Comparison of ENCODE assay signal across 8 cellular contexts in the genomic region with DNA sequence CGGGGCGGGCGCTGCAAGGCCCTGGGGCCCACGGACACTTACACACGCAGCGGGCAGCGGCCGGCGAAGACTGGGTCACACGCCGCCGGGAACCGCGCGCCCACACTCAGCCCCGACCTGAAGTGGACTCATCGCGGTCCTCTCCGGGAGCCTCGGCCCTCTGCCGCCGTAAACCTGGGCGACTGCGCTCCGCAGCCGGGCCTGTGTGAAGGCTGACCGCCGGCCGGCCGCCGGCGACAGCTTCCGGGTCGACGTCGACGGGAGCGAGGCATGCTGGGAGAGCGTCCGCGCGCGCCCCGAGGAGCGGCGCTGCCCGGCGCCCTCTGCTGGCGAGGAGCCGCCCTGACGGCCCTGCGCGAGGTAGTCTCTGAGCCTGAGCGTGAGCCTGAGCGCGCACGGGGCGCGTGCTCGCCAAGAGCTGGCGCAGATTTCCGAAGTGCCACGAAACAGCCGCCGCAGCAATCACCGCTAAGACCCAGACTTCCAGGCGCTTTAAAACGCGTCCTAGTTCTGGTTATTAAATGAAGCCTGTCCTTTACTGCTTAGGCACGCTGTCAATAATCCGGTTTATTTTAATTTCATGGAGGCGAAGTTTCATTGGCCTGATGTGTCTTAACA.
A peak's percentile ranks its signal among the peaks of the same experiment; 100 is the strongest.
DNase-seq lines count a peak whose midpoint lies in the region; ATAC-seq and TF ChIP-seq lines count a peak whose summit lies in the region.

A gene with protein sequence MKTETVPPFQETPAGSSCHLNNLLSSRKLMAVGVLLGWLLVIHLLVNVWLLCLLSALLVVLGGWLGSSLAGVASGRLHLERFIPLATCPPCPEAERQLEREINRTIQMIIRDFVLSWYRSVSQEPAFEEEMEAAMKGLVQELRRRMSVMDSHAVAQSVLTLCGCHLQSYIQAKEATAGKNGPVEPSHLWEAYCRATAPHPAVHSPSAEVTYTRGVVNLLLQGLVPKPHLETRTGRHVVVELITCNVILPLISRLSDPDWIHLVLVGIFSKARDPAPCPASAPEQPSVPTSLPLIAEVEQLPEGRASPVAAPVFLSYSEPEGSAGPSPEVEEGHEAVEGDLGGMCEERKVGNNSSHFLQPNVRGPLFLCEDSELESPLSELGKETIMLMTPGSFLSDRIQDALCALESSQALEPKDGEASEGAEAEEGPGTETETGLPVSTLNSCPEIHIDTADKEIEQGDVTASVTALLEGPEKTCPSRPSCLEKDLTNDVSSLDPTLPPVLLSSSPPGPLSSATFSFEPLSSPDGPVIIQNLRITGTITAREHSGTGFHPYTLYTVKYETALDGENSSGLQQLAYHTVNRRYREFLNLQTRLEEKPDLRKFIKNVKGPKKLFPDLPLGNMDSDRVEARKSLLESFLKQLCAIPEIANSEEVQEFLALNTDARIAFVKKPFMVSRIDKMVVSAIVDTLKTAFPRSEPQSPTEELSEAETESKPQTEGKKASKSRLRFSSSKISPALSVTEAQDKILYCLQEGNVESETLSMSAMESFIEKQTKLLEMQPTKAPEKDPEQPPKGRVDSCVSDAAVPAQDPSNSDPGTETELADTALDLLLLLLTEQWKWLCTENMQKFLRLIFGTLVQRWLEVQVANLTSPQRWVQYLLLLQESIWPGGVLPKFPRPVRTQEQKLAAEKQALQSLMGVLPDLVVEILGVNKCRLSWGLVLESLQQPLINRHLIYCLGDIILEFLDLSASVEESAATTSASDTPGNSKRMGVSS (minus strand): TSS at position 242 of the 618 bp plus-strand sequence. CDS start 540 bp downstream, outside the sequence.

- no peaks in the 10 kb centered on the region for H3K27me3 ChIP-seq in mucosa of rectum (ENCODE audit: control insufficient read depth in 2 of 2, insufficient read depth in 2 of 2, low read length in 2 of 2)

- peak; percentile 79 for DNase-seq in DMS153 treated with DMSO at 0.1 percent for 48 hours (lab: John Stamatoyannopoulos, UW; ENCODE audit: unreplicated experiment)
- DNase-seq in HuH-7 (ENCODE audit: low spot score): peak; percentile 85
- DNase-seq in OCI-M1 (lab: John Stamatoyannopoulos, UW): peak; percentile 97
- DNase-seq in activated T-cell treated with anti-CD3 and anti-CD28 coated beads, Interleukin-2, amount 50 U/mL, for 1 hour: peak; percentile 93
- peak; percentile 91 to 94 for DNase-seq in erythroblast (lab: John Stamatoyannopoulos, UW)
- DNase-seq in stimulated activated CD8-positive, alpha-beta memory T cell treated with anti-CD3 and anti-CD28 coated beads, Interleukin-4, amount 100 ng/mL, for 48 hours: peak; percentile 91

- H3K27ac ChIP-seq in mucosa of rectum (ENCODE audit: low read depth in 2 of 2, low read length in 2 of 2): peak within 1 kb of the TSS; percentile 64 to 81

- peaks cover 15 to 16% of the 10 kb centered on the region in 2 donors for H3K4me1 ChIP-seq in mucosa of rectum (ENCODE audit: control insufficient read depth in 2 of 2, insufficient read depth in 2 of 2, low read length in 2 of 2)

- peaks cover 10 to 22% of the 10 kb centered on the region in 2 donors for H3K36me3 ChIP-seq in mucosa of rectum (ENCODE audit: control insufficient read depth in 2 of 2, insufficient read depth in 2 of 2, low read length in 2 of 2)

- ATAC-seq in GM21515 (IDR thresholded peaks at IDR 0.05; ENCODE audit: unreplicated experiment): peak; percentile 100

- H3K9me3 ChIP-seq in mucosa of rectum (ENCODE audit: control insufficient read depth in 2 of 2, low read length in 2 of 2): no peaks in the 10 kb centered on the region

- TF ChIP-seq POLR2A in erythroblast (IDR thresholded peaks at IDR 0.05; ENCODE audit: low read length): peak; percentile 93

- H3K9ac ChIP-seq in mucosa of rectum (ENCODE audit: low read depth in 1 of 2, low read length in 2 of 2): peak within 1 kb of the TSS; percentile 75 to 93

- peak within 1 kb of the TSS; percentile 82 to 87 for H3K4me3 ChIP-seq in mucosa of rectum (ENCODE audit: low read length in 2 of 2)

Comparison
In these comparisons a context has a peak if more than half of its experiments do, and no peak if none do; other contexts are left out.
1. Peak in every context shown above with its lines: DNase-seq, ATAC-seq, H3K4me3 ChIP-seq and H3K27ac ChIP-seq.